In genomic region chr5:171852255-171852681, GRCh38 we compare ENCODE assay signal across 1 cellular context.
TF ChIP-seq lines count a peak whose summit lies in the region.

No MANE protein-coding gene starts in this region.

TF ChIP-seq in K562, 482 proteins besides CTCF, POLR2A, EP300 and RAD21:
- TF ChIP-seq KLF6 (CRISPR knock-in tag; IDR thresholded peaks at IDR 0.05; ENCODE audit: borderline replicate concordance) (no peak), ZFP1 (CRISPR knock-in tag; IDR thresholded peaks at IDR 0.05) (no peak), E2F1 (CRISPR knock-in tag; IDR thresholded peaks at IDR 0.05) (no peak), KDM4B (IDR thresholded peaks at IDR 0.05; ENCODE audit: borderline replicate concordance in 2 of 2, low read depth in 1 of 2) (no peak), FOS (IDR thresholded peaks at IDR 0.05; ENCODE audit: extremely low read depth, insufficient read length) (peak; percentile 32), SIN3B (IDR thresholded peaks at IDR 0.05; ENCODE audit: low read depth) (no peak), CEBPB (tag; IDR thresholded peaks at IDR 0.05) (peak; percentile 70), NRF1 (conservative IDR thresholded peaks at IDR 0.05 in 1 of 2, IDR thresholded peaks at IDR 0.05 in 1 of 2) (peak in 1 of 2 experiments; percentile 44; a peak in 1 of 4 replicates), ASH1L (IDR thresholded peaks at IDR 0.05; ENCODE audit: borderline replicate concordance, low read depth, partially characterized antibody) (peak; percentile 38), CBX5 (IDR thresholded peaks at IDR 0.05; ENCODE audit: borderline replicate concordance, low read depth) (no peak), NFYB (IDR thresholded peaks at IDR 0.05; ENCODE audit: extremely low read depth, insufficient read length) (peak; percentile 26), MAFG (tag; conservative IDR thresholded peaks at IDR 0.05) (peak; percentile 81), MAFF (IDR thresholded peaks at IDR 0.05; ENCODE audit: low read length) (peak; percentile 42; the same call in 1 of the 2 replicates), ZNF316 (IDR thresholded peaks at IDR 0.05) (peak; percentile 80), C11orf30 (IDR thresholded peaks at IDR 0.05; ENCODE audit: low read depth) (peak; percentile 83), NFE2 (IDR thresholded peaks at IDR 0.05; ENCODE audit: low read depth) (peak; percentile 78), TAF15 (IDR thresholded peaks at IDR 0.05; ENCODE audit: low read depth, low read length) (no peak)
